ENCODE assay signal across 21 cellular contexts in the genomic region with DNA sequence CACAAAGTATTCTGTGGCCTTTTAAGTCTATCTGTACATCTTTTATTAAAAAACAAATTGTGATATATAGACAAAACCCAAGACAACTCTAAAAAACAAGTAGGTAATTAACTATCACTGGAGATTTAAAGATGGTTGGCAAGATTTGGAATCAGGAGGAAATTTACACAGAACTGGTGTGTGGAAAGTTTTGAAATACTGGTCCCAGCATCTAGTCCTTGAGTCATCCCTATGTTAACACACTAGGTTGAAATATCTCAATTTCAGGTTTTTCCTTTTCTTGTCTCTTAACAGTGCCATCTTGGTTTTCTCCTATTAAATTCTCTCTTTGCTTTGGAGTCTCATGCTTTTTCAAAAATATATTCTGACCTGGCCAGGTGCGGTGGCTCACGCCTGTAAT. TPM values are rescaled to one million over a fixed set of nuclear protein-coding genes. Genes with fewer than 3 reads are reported as not detected.
DNase-seq lines count a peak whose midpoint lies in the region; ATAC-seq, FAIRE-seq and TF ChIP-seq lines count a peak whose summit lies in the region.
"Had no signal": no experiment of that assay in that cellular context is flagged by ENCODE, and none has a peak within 500 bp of the region (broad histone marks: within the 10 kb centered on the region; RNA-seq: fewer than 3 reads in every experiment).

No MANE protein-coding gene starts in this region.

- H3K4me3 ChIP-seq in HepG2 (replicated peaks in 1 of 3; ENCODE audit: insufficient read depth in 1 of 3, low read depth in 2 of 3, low read length in 3 of 3): no peak overlapping the region
- H3K4me3 ChIP-seq in right lobe of liver: no peak overlapping the region
- H3K4me3 ChIP-seq in gastrocnemius medialis: no peak overlapping the region
- H3K4me3 ChIP-seq: K562, SJCRH30 had no signal

- H3K79me2 ChIP-seq in HepG2 (ENCODE audit: insufficient read depth, low read length): no peaks in the 10 kb centered on the region

- TF ChIP-seq POLR2A in HepG2 (IDR thresholded peaks at IDR 0.05; ENCODE audit: insufficient read depth in 1 of 2, low read depth in 2 of 2, low read length in 2 of 2): no peak
- TF ChIP-seq POLR2A in right lobe of liver (IDR thresholded peaks at IDR 0.05): no peak
- no peak for TF ChIP-seq POLR2A in gastrocnemius medialis (IDR thresholded peaks at IDR 0.05)

- TF ChIP-seq CTCF in HepG2 (CRISPR knock-in tag; IDR thresholded peaks at IDR 0.05) (no peak), right lobe of liver (IDR thresholded peaks at IDR 0.05) (no peak), gastrocnemius medialis (IDR thresholded peaks at IDR 0.05 in 4 of 5, conservative IDR thresholded peaks at IDR 0.05 in 1 of 5) (no peak)

- POLR2A ChIA-PET in HepG2 (lab: Yijun Ruan, JAX): no interaction called here

- no peak overlapping the region for H3K9ac ChIP-seq in HepG2 (ENCODE audit: insufficient read depth, low read depth, low read length)

- WGBS in HepG2 (ENCODE audit: low lambda C conversion rate): 97% methylated on average over 2 of the region's 2 CpGs
- WGBS in right lobe of liver (ENCODE audit: insufficient coverage, low coverage, low lambda C conversion rate, missing lambda C conversion rate): 92% methylated on average over 2 of the region's 2 CpGs

- no peak overlapping the region for H3K4me2 ChIP-seq in HepG2 (ENCODE audit: low read depth, low read length)

- no peaks in the 10 kb centered on the region for H4K20me1 ChIP-seq in HepG2 (ENCODE audit: insufficient read depth, low read length)

- no peak overlapping the region for H3K27ac ChIP-seq in HepG2 (ENCODE audit: extremely low read length, insufficient read depth, low read length)
- no peak overlapping the region for H3K27ac ChIP-seq in right lobe of liver
- peak overlapping the region; percentile 20 to 81 (median 78) for H3K27ac ChIP-seq in gastrocnemius medialis
- H3K27ac ChIP-seq: SJCRH30 had no signal

- ATAC-seq in HepG2 (no peak), right lobe of liver (no peak), gastrocnemius medialis (no peak), HG03354 (IDR thresholded peaks at IDR 0.05; ENCODE audit: poor library complexity, severe bottlenecking, unreplicated experiment) (no peak), HG03469 (IDR thresholded peaks at IDR 0.05; ENCODE audit: unreplicated experiment) (no peak)
- ATAC-seq: K562, PC-3 had no signal

- TF ChIP-seq RAD21 in HepG2 (CRISPR knock-in tag; IDR thresholded peaks at IDR 0.05): no peak

- H3K9me3 ChIP-seq in HepG2 (ENCODE audit: low read length): no peaks in the 10 kb centered on the region
- no peaks in the 10 kb centered on the region for H3K9me3 ChIP-seq in right lobe of liver
- no peaks in the 10 kb centered on the region for H3K9me3 ChIP-seq in gastrocnemius medialis
- H3K9me3 ChIP-seq: Caco-2, SJCRH30 had no signal

- CTCF ChIA-PET in HepG2 (lab: Yijun Ruan, JAX; ENCODE audit: low intra/inter-chr PET ratio, low total read pairs): no interaction called here

- H3K4me1 ChIP-seq in HepG2 (ENCODE audit: insufficient read depth, low read length): no peaks in the 10 kb centered on the region
- no peaks in the 10 kb centered on the region for H3K4me1 ChIP-seq in right lobe of liver
- H3K4me1 ChIP-seq in gastrocnemius medialis: peaks cover 4 to 25% of the 10 kb centered on the region in 2 donors
- H3K4me1 ChIP-seq: SJCRH30 had no signal

- H3K27me3 ChIP-seq in HepG2 (ENCODE audit: control insufficient read depth in 1 of 2, insufficient read depth in 2 of 2, low read length in 2 of 2) (no peaks in the 10 kb centered on the region), right lobe of liver (no peaks in the 10 kb centered on the region), gastrocnemius medialis (no peaks in the 10 kb centered on the region)
- H3K27me3 ChIP-seq: SJCRH30 had no signal

- no peak for FAIRE-seq in HepG2 (lab: Jason Lieb, UNC)
- FAIRE-seq: A204.1, K562 had no signal

- DNase-seq in HepG2 (ENCODE audit: low spot score) (no peak), right lobe of liver (no peak), amniotic epithelial cell (ENCODE audit: low read depth) (peak; percentile 26), gastrocnemius medialis (no peak), HT-29 (ENCODE audit: low spot score) (no peak)
- DNase-seq: Caco-2; CD4-positive, alpha-beta T cell; DMS153; GDM1; NCI-H1436; NCI-H1930; NCI-H226; NCI-H524; NCI-H82; PC-3; RPMI8226; SJCRH30 had no signal

- H3K36me3 ChIP-seq in HepG2 (replicated peaks in 1 of 2; ENCODE audit: control insufficient read depth in 1 of 2, insufficient read depth in 2 of 2, low read length in 2 of 2) (no peaks in the 10 kb centered on the region), right lobe of liver (no peaks in the 10 kb centered on the region), gastrocnemius medialis (no peaks in the 10 kb centered on the region)
- H3K36me3 ChIP-seq: SJCRH30 had no signal

- in situ Hi-C loops in HepG2 (cut with HindIII; ENCODE audit: extremely low pct_ligation_motif_present, low pct_unique_long_range_greater_than_20kb): no loop called here
- in situ Hi-C loops in gastrocnemius medialis (cut with MboI; ENCODE audit: low sequenced_read_pairs in 4 of 4): no loop called here

- H2AFZ ChIP-seq in HepG2 (ENCODE audit: low read length): no peak overlapping the region

- no peak for TF ChIP-seq EP300 in HepG2 (IDR thresholded peaks at IDR 0.05; ENCODE audit: low read depth in 2 of 2, low read length in 2 of 2)
- TF ChIP-seq EP300 in HepG2 (CRISPR knock-in tag; IDR thresholded peaks at IDR 0.05; ENCODE audit: borderline replicate concordance): no peak

- BruUV-seq in HepG2 (replicated peaks; lab: Mats Ljungman, UMichigan): no TSS peak

- intact Hi-C loops in HepG2 (cut with micrococcal nuclease; ENCODE audit: unreplicated experiment): no loop called here
- intact Hi-C loops in right lobe of liver (cut with DNase I): no loop called here
- intact Hi-C loops in gastrocnemius medialis (cut with DNase I; ENCODE audit: low total_unique reads): no loop called here

TF ChIP-seq in HepG2, 621 proteins besides CTCF, POLR2A, EP300 and RAD21:
- TF ChIP-seq ZNF629 (CRISPR knock-in tag; conservative IDR thresholded peaks at IDR 0.05): no peak
- TF ChIP-seq ZNF7 (CRISPR knock-in tag; IDR thresholded peaks at IDR 0.05): peak; percentile 81; the same call in 1 of the 2 replicates
TF ChIP-seq in HepG2: peak in this region for 1.

RNA-seq across cellular contexts. Expression of a gene that starts 27.5 kb away (rescaled TPM):
- total RNA-seq in HepG2 (2016; rRNA removed; fragmentation: Illumina TruSeq; extraction: Trizol) (8.2 and 8.9 TPM in 2 replicates), right lobe of liver (10 to 100 TPM; 12.0 to 19.0 (median 15.8) TPM), gastrocnemius medialis (10 to 100 TPM; 28.2 to 42.4 (median 35.4) TPM)
- total RNA-seq in HepG2 (2016; cell fraction: cytosol; rRNA removed; fragmentation: Illumina TruSeq; extraction: Trizol; ENCODE audit: low read depth): 0.91 and 1.1 TPM in 2 replicates
- total RNA-seq in HepG2 (2016; cell fraction: insoluble cytoplasmic fraction; rRNA removed; fragmentation: Illumina TruSeq; extraction: Trizol): 8.5 and 8.6 TPM in 2 replicates
- 2.7 and 3.7 TPM in 2 replicates for total RNA-seq in HepG2 (2016; cell fraction: membrane; rRNA removed; fragmentation: Illumina TruSeq; extraction: Trizol)
- 19.3 and 22.1 TPM in 2 replicates for total RNA-seq in HepG2 (2016; cell fraction: nucleus; rRNA removed; fragmentation: Illumina TruSeq; extraction: Trizol)
- polyA plus RNA-seq in HepG2 (2011; rRNA removed): 6.7 and 7.5 TPM in 2 replicates
- polyA plus RNA-seq in HepG2 (2011; cell fraction: cytosol; rRNA removed): 5.4 and 5.6 TPM in 2 replicates
- 8.8 and 9.0 TPM in 2 replicates for polyA plus RNA-seq in HepG2 (2011; cell fraction: nucleus; rRNA removed)
- polyA plus RNA-seq in HepG2 (2012): 7.3 and 8.1 TPM in 2 replicates
- polyA plus RNA-seq in HepG2 (2016; cell fraction: cytosol; fragmentation: Illumina TruSeq; extraction: Trizol; ENCODE audit: low read depth): 0.12 and 0.19 TPM in 2 replicates
- 6.5 and 7.2 TPM in 2 replicates for polyA plus RNA-seq in HepG2 (2016; cell fraction: insoluble cytoplasmic fraction; fragmentation: Illumina TruSeq; extraction: Trizol; ENCODE audit: low read depth)
- polyA plus RNA-seq in HepG2 (2016; cell fraction: membrane; fragmentation: Illumina TruSeq; extraction: Trizol; ENCODE audit: low read depth): 0.71 and 0.77 TPM in 2 replicates
- 8.4 and 10.2 TPM in 2 replicates for polyA plus RNA-seq in HepG2 (2016; cell fraction: nucleus; fragmentation: Illumina TruSeq; extraction: Trizol; ENCODE audit: insufficient read depth, low read depth)
- polyA minus RNA-seq in HepG2 (2011; rRNA and poly(A)+ RNA removed; ENCODE audit: low replicate concordance): 2.9 and 20.7 TPM in 2 replicates
- polyA minus RNA-seq in HepG2 (2011; cell fraction: cytosol; rRNA and poly(A)+ RNA removed): 12.7 and 13.1 TPM in 2 replicates
- 42.2 and 48.4 TPM in 2 replicates for polyA minus RNA-seq in HepG2 (2011; cell fraction: nucleus; rRNA and poly(A)+ RNA removed)
- total RNA-seq in HT-29 (2014; rRNA removed; shearing (Covaris generic)): 8.9 and 10.2 TPM in 2 replicates

Comparison
In these comparisons a context has a peak if more than half of its experiments do, and no peak if none do; other contexts are left out.
1. H3K27ac ChIP-seq: peak in gastrocnemius medialis (4 of 4); none in HepG2 (single experiment) and right lobe of liver (0 of 3).